ENCODE assay signal across 15 cellular contexts in genomic region chr2:63822478-63822877, GRCh38. TPM values are rescaled to one million over a fixed set of nuclear protein-coding genes. Genes with fewer than 3 reads are reported as not detected.
A peak's percentile ranks its signal among the peaks of the same experiment; 100 is the strongest.
DNase-seq lines count a peak whose midpoint lies in the region; TF ChIP-seq lines count a peak whose summit lies in the region.
"Had no signal": no experiment of that assay in that cellular context is flagged by ENCODE, and none has a peak within 500 bp of the region (broad histone marks: within the 10 kb centered on the region; RNA-seq: fewer than 3 reads in every experiment).

No MANE protein-coding gene starts in this region.

- TF ChIP-seq CTCF in DOHH2 (IDR thresholded peaks at IDR 0.05; ENCODE audit: low read depth, low read length, poor library complexity, severe bottlenecking) = no peak
- TF ChIP-seq CTCF in OCI-LY7 (conservative IDR thresholded peaks at IDR 0.05; ENCODE audit: low read length) = no peak

- H3K27ac ChIP-seq in DOHH2 (ENCODE audit: low read depth, low read length) = peak overlapping the region; percentile 90
- peak overlapping the region; percentile 62 for H3K27ac ChIP-seq in OCI-LY7 (ENCODE audit: low read depth, low read length, poor library complexity, severe bottlenecking)
- H3K27ac ChIP-seq in mesendoderm (ENCODE audit: low read depth, low read length) = no peak overlapping the region

- CTCF ChIA-PET in OCI-LY7 (lab: Charles Lee; ENCODE audit: unreplicated experiment) = interaction anchor here (1.5 kb wide), 1 partner anchor 11 kb away, joined by 3 read pairs; no protein-coding TSS in a partner anchor

- H4K8ac ChIP-seq in mesendoderm (ENCODE audit: low read depth, low read length) = no peak overlapping the region

- H2AK5ac ChIP-seq in mesendoderm (ENCODE audit: low read length) = no peak overlapping the region

- no peak overlapping the region for H3K4me3 ChIP-seq in DOHH2 (ENCODE audit: low read length)
- H3K4me3 ChIP-seq in OCI-LY7 (ENCODE audit: low read depth, low read length, poor library complexity, severe bottlenecking) = no peak overlapping the region
- H3K4me3 ChIP-seq in mesendoderm (ENCODE audit: low read length) = no peak overlapping the region
- H3K4me3 ChIP-seq: HAP-1 had no signal

- peak overlapping the region; percentile 39 for H3K4me2 ChIP-seq in DOHH2 (ENCODE audit: low read length)
- peak overlapping the region; percentile 59; the same call in 1 of the 2 replicates for H3K4me2 ChIP-seq in OCI-LY7 (ENCODE audit: low read length)
- no peak overlapping the region for H3K4me2 ChIP-seq in mesendoderm (ENCODE audit: low read length)

- H3K4ac ChIP-seq in mesendoderm (ENCODE audit: low read depth, low read length) = no peak overlapping the region

- H3K79me2 ChIP-seq in DOHH2 (ENCODE audit: control insufficient read depth, low read length) (no peaks in the 10 kb centered on the region), OCI-LY7 (ENCODE audit: insufficient read depth, low read depth, low read length) (no peaks in the 10 kb centered on the region), mesendoderm (ENCODE audit: control insufficient read depth, insufficient read depth, low read length) (no peaks in the 10 kb centered on the region)

- H4K20me1 ChIP-seq in DOHH2 (ENCODE audit: control insufficient read depth, insufficient read depth, low read depth, low read length) (no peaks in the 10 kb centered on the region), OCI-LY7 (ENCODE audit: insufficient read depth, low read length) (no peaks in the 10 kb centered on the region)

- H3K23ac ChIP-seq in mesendoderm (ENCODE audit: low read length) = no peak overlapping the region

- peak overlapping the region; percentile 75 for H3K18ac ChIP-seq in mesendoderm (ENCODE audit: low read length)

- no peak overlapping the region for H4K5ac ChIP-seq in mesendoderm (ENCODE audit: low read length)

- H3K9me2 ChIP-seq in DOHH2 (replicated peaks; ENCODE audit: control insufficient read depth, low read length) = no peaks in the 10 kb centered on the region
- H3K9me2 ChIP-seq in OCI-LY7 (ENCODE audit: insufficient read depth, low read length) = no peaks in the 10 kb centered on the region

- H3K27me3 ChIP-seq in DOHH2 (ENCODE audit: control insufficient read depth, low read length) (no peaks in the 10 kb centered on the region), mesendoderm (ENCODE audit: insufficient read depth, low read length, poor library complexity) (no peaks in the 10 kb centered on the region)

- H2BK15ac ChIP-seq in mesendoderm (replicated peaks; ENCODE audit: low read depth) = no peak overlapping the region

- intact Hi-C loops in OCI-LY7 (cut with micrococcal nuclease; ENCODE audit: unreplicated experiment) = no loop called here

- WGBS in mesendoderm (ENCODE audit: extremely low coverage, insufficient coverage, low lambda C conversion rate) = no CpG with 5 or more reads among the region's 3 CpGs

- H2BK120ac ChIP-seq in mesendoderm (ENCODE audit: low read depth, low read length) = no peak overlapping the region

- no peak overlapping the region for H3K56ac ChIP-seq in mesendoderm (ENCODE audit: low read length)

- BruUV-seq in OCI-LY7 (replicated peaks; lab: Mats Ljungman, UMichigan) = no TSS peak

- POLR2A ChIA-PET in OCI-LY7 (lab: Charles Lee) = interaction anchor here (0.7 to 3.8 kb wide), 11 partner anchors 9 to 577 kb away, joined by 4 to 22 read pairs (median 6); partner anchors contain the start of gene UGP2

- H2AFZ ChIP-seq in OCI-LY7 (ENCODE audit: low read length) = no peak overlapping the region

- DNase-seq in OCI-LY7 (ENCODE audit: low spot score) (peak; percentile 31), mesendoderm (no peak), SIG-M5 (lab: John Stamatoyannopoulos, UW) (no peak), NCI-H774 (lab: John Stamatoyannopoulos, UW) (no peak)
- no peak for DNase-seq in stimulated activated CD4-positive, alpha-beta T cell treated with anti-CD3 and anti-CD28 coated beads, Interleukin-12 subunit alpha, Interleukin-12 subunit beta, amount 100 ng/mL, for 4 hours
- DNase-seq: C1 segment of cervical spinal cord; Calu3; CD4-positive, alpha-beta memory T cell; COR-L47; DMS53; DMS79 treated with DMSO at 0.1 percent for 48 hours; GOT3; HFFc6 had no signal

- no peaks in the 10 kb centered on the region for H3K9me3 ChIP-seq in DOHH2 (ENCODE audit: control insufficient read depth, insufficient read depth, low read length)
- H3K9me3 ChIP-seq in OCI-LY7 (ENCODE audit: low read length) = no peaks in the 10 kb centered on the region
- H3K9me3 ChIP-seq: HAP-1 had no signal

- peaks cover 43% of the 10 kb centered on the region for H3F3A ChIP-seq in DOHH2 (ENCODE audit: control insufficient read depth, insufficient read depth)

- H3K4me1 ChIP-seq in DOHH2 (ENCODE audit: control insufficient read depth, low read length) (peaks cover 98% of the 10 kb centered on the region), OCI-LY7 (ENCODE audit: insufficient read depth, low read length, poor library complexity, severe bottlenecking) (peaks cover 81% of the 10 kb centered on the region), mesendoderm (ENCODE audit: control insufficient read depth, low read depth, low read length) (no peaks in the 10 kb centered on the region)

- no peaks in the 10 kb centered on the region for H3K79me1 ChIP-seq in mesendoderm (ENCODE audit: low read length)

- H3K36me3 ChIP-seq in DOHH2 (ENCODE audit: control insufficient read depth, low read length) (no peaks in the 10 kb centered on the region; the same call in 1 of the 2 replicates), OCI-LY7 (ENCODE audit: insufficient read depth, low read length) (no peaks in the 10 kb centered on the region), mesendoderm (ENCODE audit: control insufficient read depth, insufficient read depth, low read length) (no peaks in the 10 kb centered on the region)
- H3K36me3 ChIP-seq: HAP-1 had no signal

- no peak overlapping the region for H2BK5ac ChIP-seq in mesendoderm (ENCODE audit: low read length)

- H3K9ac ChIP-seq in mesendoderm (ENCODE audit: low read length) = no peak overlapping the region

RNA-seq across cellular contexts. Expression of gene UGP2, which starts 19.2 kb away (rescaled TPM):
- 53.7 and 56.9 TPM in 2 replicates for total RNA-seq in OCI-LY7 (2014; rRNA removed; shearing (Covaris generic))
- 71.4 and 91.4 TPM in 2 replicates for total RNA-seq in OCI-LY7 (2022)
- 361 TPM for polyA plus RNA-seq in mesendoderm (2013, experiment 1 of 2)
- polyA plus RNA-seq in mesendoderm (2013, experiment 2 of 2) = 376 TPM
